In the genomic region with DNA sequence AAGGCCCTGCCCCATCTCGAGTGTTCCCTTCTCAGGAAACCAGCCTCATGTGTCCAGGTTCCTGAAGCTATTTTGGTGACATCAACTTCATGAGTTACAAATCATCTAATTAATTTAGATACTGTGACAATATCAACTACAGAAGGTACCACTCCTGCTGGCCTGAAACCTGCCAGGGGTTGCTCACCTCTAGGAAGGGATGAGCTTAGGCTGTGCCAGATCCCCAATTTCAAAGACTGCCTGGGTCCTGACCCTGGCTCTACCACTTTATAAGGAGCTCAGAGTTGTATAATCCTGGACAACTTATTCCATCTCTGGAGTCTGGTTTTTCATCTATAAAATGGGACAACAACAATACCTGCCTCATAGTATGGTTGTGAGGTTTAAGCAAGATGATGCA, we compare ENCODE assay signal across 33 cellular contexts. TPM values are rescaled to one million over a fixed set of nuclear protein-coding genes. Genes with fewer than 3 reads are reported as not detected.
DNase-seq lines count a peak whose midpoint lies in the region; ATAC-seq and TF ChIP-seq lines count a peak whose summit lies in the region.
"Had no signal": no experiment of that assay in that cellular context is flagged by ENCODE, and none has a peak within 500 bp of the region (broad histone marks: within the 10 kb centered on the region; RNA-seq: fewer than 3 reads in every experiment).

No MANE protein-coding gene starts in this region.

- intact Hi-C loops in esophagus muscularis mucosa (cut with DNase I): no loop called here

- 38% methylated on average over 1 of the region's 1 CpG for WGBS in esophagus muscularis mucosa

- H3K4me1 ChIP-seq in esophagus muscularis mucosa: no peaks in the 10 kb centered on the region
- H3K4me1 ChIP-seq: A549; BE2C; BLaER1; BLaER1 treated with 17β-estradiol and CSF1 and Interleukin-3, amounts not matched to agents 10 nM and 100 nM; Caco-2 had no signal

- no peak for ATAC-seq in GM21737 (IDR thresholded peaks at IDR 0.05; ENCODE audit: unreplicated experiment)
- ATAC-seq: A549; CD8-positive, alpha-beta T cell had no signal

- H3K9me3 ChIP-seq in esophagus muscularis mucosa: peaks cover 0 to under 1% (median 0%) of the 10 kb centered on the region in 4 donors
- H3K9me3 ChIP-seq: A549, Caco-2 had no signal

- TF ChIP-seq CTCF in coronary artery (IDR thresholded peaks at IDR 0.05): no peak
- no peak for TF ChIP-seq CTCF in esophagus muscularis mucosa (IDR thresholded peaks at IDR 0.05)

- H3K27me3 ChIP-seq in esophagus muscularis mucosa: peaks cover 0 to 23% (median 0%) of the 10 kb centered on the region in 4 donors
- H3K27me3 ChIP-seq: BLaER1; BLaER1 treated with 17β-estradiol and CSF1 and Interleukin-3, amounts not matched to agents 10 nM and 100 nM had no signal

- TF ChIP-seq POLR2A in esophagus muscularis mucosa (IDR thresholded peaks at IDR 0.05; ENCODE audit: low read depth): no peak

- H3K4me3 ChIP-seq in coronary artery (no peak overlapping the region), esophagus muscularis mucosa (no peak overlapping the region)
- H3K4me3 ChIP-seq: A549; BLaER1; BLaER1 treated with 17β-estradiol and CSF1 and Interleukin-3, amounts not matched to agents 10 nM and 100 nM had no signal

- H3K36me3 ChIP-seq in esophagus muscularis mucosa: no peaks in the 10 kb centered on the region
- H3K36me3 ChIP-seq: BE2C; BLaER1; BLaER1 treated with 17β-estradiol and CSF1 and Interleukin-3, amounts not matched to agents 10 nM and 100 nM had no signal

- no peak for TF ChIP-seq EP300 in esophagus muscularis mucosa (IDR thresholded peaks at IDR 0.05)

- DNase-seq in coronary artery (ENCODE audit: low spot score) (peak; percentile 33), esophagus muscularis mucosa (ENCODE audit: extremely low spot score) (peak; percentile 68), SIG-M5 (lab: John Stamatoyannopoulos, UW) (no peak)
- DNase-seq: 8988T; ACHN; AML-193; BE2C; C1 segment of cervical spinal cord; Caco-2; Calu3; CD4-positive, alpha-beta memory T cell; CD4-positive, alpha-beta T cell; CD4-positive, CD25-positive, alpha-beta regulatory T cell; CD8-positive, alpha-beta memory T cell; CD8-positive, alpha-beta T cell; COR-L47; DMS 273 treated with DMSO at 0.1 percent for 48 hours; DMS153; DMS53; DMS79; DMS79 treated with DMSO at 0.1 percent for 48 hours; DND-41; EL had no signal

- no peak overlapping the region for H3K27ac ChIP-seq in coronary artery
- H3K27ac ChIP-seq in esophagus muscularis mucosa (replicated peaks in 1 of 4): no peak overlapping the region
- H3K27ac ChIP-seq: 22Rv1; A549; BLaER1; BLaER1 treated with 17β-estradiol and CSF1 and Interleukin-3, amounts not matched to agents 10 nM and 100 nM; C4-2B had no signal

RNA-seq across cellular contexts. Expression of gene C16orf78, which starts 5.2 kb away (rescaled TPM):
- not detected for total RNA-seq in esophagus muscularis mucosa
- total RNA-seq: A172; A673; B cell; Caco-2; Calu3; CD4-positive, alpha-beta memory T cell; CD4-positive, alpha-beta T cell; CD4-positive, CD25-positive, alpha-beta regulatory T cell; CD8-positive, alpha-beta memory T cell; CD8-positive, alpha-beta T cell; Daoy had no signal
